ENCODE assay signal across 16 cellular contexts in genomic region chr7:151720297-151720696, GRCh38.
DNase-seq lines count a peak whose midpoint lies in the region; ATAC-seq and TF ChIP-seq lines count a peak whose summit lies in the region.
"Had no signal": no experiment of that assay in that cellular context is flagged by ENCODE, and none has a peak within 500 bp of the region (broad histone marks: within the 10 kb centered on the region; RNA-seq: fewer than 3 reads in every experiment).

No MANE protein-coding gene starts in this region.

- TF ChIP-seq CTCF in neural progenitor cell (IDR thresholded peaks at IDR 0.05) (no peak), testis (IDR thresholded peaks at IDR 0.05) (no peak)

- no peaks in the 10 kb centered on the region for H3K27me3 ChIP-seq in neural progenitor cell
- no peaks in the 10 kb centered on the region for H3K27me3 ChIP-seq in testis
- H3K27me3 ChIP-seq in GM23248 (replicated peaks; ENCODE audit: insufficient read depth) = no peaks in the 10 kb centered on the region
- H3K27me3 ChIP-seq: BE2C had no signal

- H4K20me1 ChIP-seq in neural progenitor cell (ENCODE audit: low read depth) = no peaks in the 10 kb centered on the region
- H4K20me1 ChIP-seq in GM23248 (ENCODE audit: insufficient read depth) = no peaks in the 10 kb centered on the region

- H3K9ac ChIP-seq in neural progenitor cell = no peak overlapping the region
- H3K9ac ChIP-seq in GM23248 = no peak overlapping the region

- peak overlapping the region; percentile 65 for H3K27ac Mint-ChIP-seq in activated T-helper 17 cell treated with anti-CD3 and anti-CD28 coated beads, Interleukin-2, amount 50 U/mL, for 72 hours
- H3K27ac Mint-ChIP-seq in neural progenitor cell = peak overlapping the region; percentile 43

- intact Hi-C loops in left ventricle myocardium superior (cut with micrococcal nuclease) = no loop called here
- intact Hi-C loops in testis (cut with DNase I; ENCODE audit: low total_unique reads) = no loop called here

- H3K36me3 Mint-ChIP-seq in activated T-helper 17 cell treated with anti-CD3 and anti-CD28 coated beads, Interleukin-2, amount 50 U/mL, for 72 hours (ENCODE audit: low read depth) = no peaks in the 10 kb centered on the region
- no peaks in the 10 kb centered on the region for H3K36me3 Mint-ChIP-seq in neural progenitor cell

- H3K4me3 Mint-ChIP-seq in activated T-helper 17 cell treated with anti-CD3 and anti-CD28 coated beads, Interleukin-2, amount 50 U/mL, for 72 hours = no peak overlapping the region
- H3K4me3 Mint-ChIP-seq in neural progenitor cell = peak overlapping the region; percentile 37

- H3F3A ChIP-seq in neural progenitor cell (ENCODE audit: low read depth) (no peaks in the 10 kb centered on the region), GM23248 (ENCODE audit: insufficient read depth) (no peaks in the 10 kb centered on the region)

- H3K27ac ChIP-seq in neural progenitor cell = no peak overlapping the region
- H3K27ac ChIP-seq in testis = peak overlapping the region; percentile 36 to 55
- no peak overlapping the region for H3K27ac ChIP-seq in GM23248
- H3K27ac ChIP-seq: HL-60, SK-N-MC had no signal

- TF ChIP-seq POLR2A in testis (IDR thresholded peaks at IDR 0.05) = no peak

- H2AFZ ChIP-seq in neural progenitor cell (replicated peaks) (peak overlapping the region; percentile 0), GM23248 (no peak overlapping the region)

- WGBS in testis, 2 donors = 29 to 32% methylated on average over 5 of the region's 5 CpGs
- WGBS in GM23248 (ENCODE audit: low coverage in 1 of 2, low lambda C conversion rate in 2 of 2, missing lambda C conversion rate in 2 of 2), 2 experiments = 77 to 79% methylated on average over 5 of the region's 5 CpGs

- no peaks in the 10 kb centered on the region for H3K36me3 ChIP-seq in neural progenitor cell
- H3K36me3 ChIP-seq in testis (ENCODE audit: low read depth, missing control alignments) = no peaks in the 10 kb centered on the region
- H3K36me3 ChIP-seq in GM23248 (ENCODE audit: low read depth) = no peaks in the 10 kb centered on the region
- H3K36me3 ChIP-seq: BE2C had no signal

- in situ Hi-C loops in GM23248 (cut with MboI) = no loop called here

- no peaks in the 10 kb centered on the region for H3K9me3 ChIP-seq in neural progenitor cell (ENCODE audit: low read depth)
- no peaks in the 10 kb centered on the region for H3K9me3 ChIP-seq in testis
- no peaks in the 10 kb centered on the region for H3K9me3 ChIP-seq in GM23248 (ENCODE audit: low read depth)
- H3K9me3 ChIP-seq: BE2C had no signal

- no peaks in the 10 kb centered on the region for H3K27me3 Mint-ChIP-seq in activated T-helper 17 cell treated with anti-CD3 and anti-CD28 coated beads, Interleukin-2, amount 50 U/mL, for 72 hours
- H3K27me3 Mint-ChIP-seq in neural progenitor cell (ENCODE audit: insufficient read depth, low read depth) = peaks cover 13% of the 10 kb centered on the region

- no peak for ATAC-seq in activated T-helper 17 cell treated with anti-CD3 and anti-CD28 coated beads, Interleukin-2, amount 50 U/mL, for 72 hours (replicated peaks)
- ATAC-seq in left ventricle myocardium superior (peak; percentile 51), HG03280 (IDR thresholded peaks at IDR 0.05; ENCODE audit: unreplicated experiment) (no peak)
- ATAC-seq: K562 had no signal

- H3K9me3 Mint-ChIP-seq in activated T-helper 17 cell treated with anti-CD3 and anti-CD28 coated beads, Interleukin-2, amount 50 U/mL, for 72 hours = no peaks in the 10 kb centered on the region
- no peaks in the 10 kb centered on the region for H3K9me3 Mint-ChIP-seq in neural progenitor cell

- H3K4me1 ChIP-seq in neural progenitor cell (no peaks in the 10 kb centered on the region), testis (peaks cover 21% of the 10 kb centered on the region), GM23248 (ENCODE audit: insufficient read depth) (no peaks in the 10 kb centered on the region)

- H3K79me2 ChIP-seq in neural progenitor cell (ENCODE audit: low read depth) = no peaks in the 10 kb centered on the region
- no peaks in the 10 kb centered on the region for H3K79me2 ChIP-seq in GM23248 (ENCODE audit: insufficient read depth)

- H3K4me1 Mint-ChIP-seq in activated T-helper 17 cell treated with anti-CD3 and anti-CD28 coated beads, Interleukin-2, amount 50 U/mL, for 72 hours = peaks cover 11% of the 10 kb centered on the region
- peaks cover 30% of the 10 kb centered on the region for H3K4me1 Mint-ChIP-seq in neural progenitor cell

- H3K4me3 ChIP-seq in neural progenitor cell (no peak overlapping the region), testis (no peak overlapping the region), GM23248 (no peak overlapping the region)
- H3K4me3 ChIP-seq: K562, SK-N-MC had no signal

- DNase-seq in left ventricle myocardium superior (no peak), neural progenitor cell (ENCODE audit: low spot score) (no peak), testis (peak; percentile 27), GM23248 (no peak)
- DNase-seq in NK-92 treated with Interleukin-12 subunit alpha and Interleukin-12 subunit beta, amount 100 ng/mL, for 24 hours (lab: John Stamatoyannopoulos, UW) = no peak
- DNase-seq: BE2C, GF-D8, NCI-H146, NCI-H2081 treated with DMSO at 0.1 percent for 48 hours, NCI-H345, NCI-H69 had no signal

- H3K9me2 ChIP-seq in GM23248 (ENCODE audit: insufficient read depth) = no peaks in the 10 kb centered on the region

- H3K4me2 ChIP-seq in neural progenitor cell = no peak overlapping the region
- H3K4me2 ChIP-seq in GM23248 (ENCODE audit: unreplicated experiment) = no peak overlapping the region

Comparison
In these comparisons a context has a peak if more than half of its experiments do, and no peak if none do; other contexts are left out.
1. H3K27ac ChIP-seq: peak in testis (2 of 2); none in neural progenitor cell (single experiment) and GM23248 (single experiment).